In the genomic region with DNA sequence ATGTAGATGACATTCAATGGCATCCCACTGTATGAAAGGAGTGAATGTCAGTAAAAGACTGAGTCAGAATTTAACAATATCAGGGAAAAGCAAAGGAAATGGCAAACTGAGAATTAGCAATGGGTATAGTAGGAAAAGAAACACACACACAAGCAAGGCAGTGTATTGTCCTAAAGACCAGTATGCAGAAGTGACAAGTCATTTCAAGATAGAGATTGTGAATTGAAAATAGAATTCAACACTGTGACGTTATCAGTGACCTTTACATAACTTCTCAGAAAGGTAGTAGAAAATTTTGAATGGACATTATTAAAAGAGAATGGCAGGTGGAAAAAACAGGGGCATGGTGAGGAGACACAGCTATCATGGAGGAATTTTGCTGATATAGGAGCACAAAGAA, we compare ENCODE assay signal across 6 cellular contexts.
DNase-seq lines count a peak whose midpoint lies in the region; ATAC-seq, FAIRE-seq and TF ChIP-seq lines count a peak whose summit lies in the region.
"Not testable (repeated sequence)": the region's sequence is repeated elsewhere in the genome, so short reads cannot be mapped to it uniquely, and the experiment has no call there.

No MANE protein-coding gene starts in this region.

- CTCF ChIA-PET in HepG2 (lab: Yijun Ruan, JAX; ENCODE audit: low intra/inter-chr PET ratio, low total read pairs), result not testable (repeated sequence)

- WGBS in HepG2 (ENCODE audit: low lambda C conversion rate), result no CpG with 5 or more reads among the region's 1 CpG

- not testable (repeated sequence) for BruUV-seq in HepG2 (replicated peaks; lab: Mats Ljungman, UMichigan)

- not testable (repeated sequence) for H3K79me2 ChIP-seq in HepG2 (ENCODE audit: insufficient read depth, low read length)

- not testable (repeated sequence) for TF ChIP-seq CTCF in HepG2 (CRISPR knock-in tag; IDR thresholded peaks at IDR 0.05)

- H3K27me3 ChIP-seq in HepG2 (ENCODE audit: control insufficient read depth in 1 of 2, insufficient read depth in 2 of 2, low read length in 2 of 2), result not testable (repeated sequence)

- H4K20me1 ChIP-seq in HepG2 (ENCODE audit: insufficient read depth, low read length), result not testable (repeated sequence)

- H3K4me1 ChIP-seq in HepG2 (ENCODE audit: insufficient read depth, low read length), result not testable (repeated sequence)

- H3K9ac ChIP-seq in HepG2 (ENCODE audit: insufficient read depth, low read depth, low read length), result not testable (repeated sequence)

- in situ Hi-C loops in HepG2 (cut with HindIII; ENCODE audit: extremely low pct_ligation_motif_present, low pct_unique_long_range_greater_than_20kb), result not testable (repeated sequence)

- not testable (repeated sequence) for H3K4me3 ChIP-seq in HepG2 (replicated peaks in 1 of 3; ENCODE audit: insufficient read depth in 1 of 3, low read depth in 2 of 3, low read length in 3 of 3)

- ATAC-seq in GM19025 (IDR thresholded peaks at IDR 0.05; ENCODE audit: low read depth, unreplicated experiment), result peak; percentile 60
- ATAC-seq in GM21515 (IDR thresholded peaks at IDR 0.05; ENCODE audit: unreplicated experiment), result peak; percentile 78
- ATAC-seq in HG02642 (IDR thresholded peaks at IDR 0.05; ENCODE audit: poor library complexity, unreplicated experiment), result peak; percentile 52
- ATAC-seq in HG02884 (IDR thresholded peaks at IDR 0.05; ENCODE audit: unreplicated experiment), result peak; percentile 76
- ATAC-seq in HG03469 (IDR thresholded peaks at IDR 0.05; ENCODE audit: unreplicated experiment), result peak; percentile 94
- not testable (repeated sequence) for ATAC-seq in HepG2

- H3K4me2 ChIP-seq in HepG2 (ENCODE audit: low read depth, low read length), result not testable (repeated sequence)

- not testable (repeated sequence) for TF ChIP-seq POLR2A in HepG2 (IDR thresholded peaks at IDR 0.05; ENCODE audit: insufficient read depth in 1 of 2, low read depth in 2 of 2, low read length in 2 of 2)

- POLR2A ChIA-PET in HepG2 (lab: Yijun Ruan, JAX), result not testable (repeated sequence)

- not testable (repeated sequence) for DNase-seq in HepG2 (ENCODE audit: low spot score)

- not testable (repeated sequence) for TF ChIP-seq RAD21 in HepG2 (CRISPR knock-in tag; IDR thresholded peaks at IDR 0.05)

- not testable (repeated sequence) for TF ChIP-seq EP300 in HepG2 (IDR thresholded peaks at IDR 0.05; ENCODE audit: low read depth in 2 of 2, low read length in 2 of 2); HepG2 (CRISPR knock-in tag; IDR thresholded peaks at IDR 0.05; ENCODE audit: borderline replicate concordance)

- not testable (repeated sequence) for H3K9me3 ChIP-seq in HepG2 (ENCODE audit: low read length)

- H3K27ac ChIP-seq in HepG2 (ENCODE audit: extremely low read length, insufficient read depth, low read length), result not testable (repeated sequence)

- H3K36me3 ChIP-seq in HepG2 (replicated peaks in 1 of 2; ENCODE audit: control insufficient read depth in 1 of 2, insufficient read depth in 2 of 2, low read length in 2 of 2), result not testable (repeated sequence)

- peak; percentile 30 for FAIRE-seq in HepG2 (lab: Jason Lieb, UNC)

- H2AFZ ChIP-seq in HepG2 (ENCODE audit: low read length), result not testable (repeated sequence)

- intact Hi-C loops in HepG2 (cut with micrococcal nuclease; ENCODE audit: unreplicated experiment), result not testable (repeated sequence)
